In genomic region chr2:109021895-109022300, GRCh38 we compare ENCODE assay signal across 1 cellular context.
TF ChIP-seq lines count a peak whose summit lies in the region.

No MANE protein-coding gene starts in this region.

TF ChIP-seq in GM23338, 12 proteins besides CTCF, POLR2A, EP300 and RAD21 (continued from another document):
- TF ChIP-seq ETS1 (IDR thresholded peaks at IDR 0.05), result no peak
- TF ChIP-seq STAT1 (IDR thresholded peaks at IDR 0.05; ENCODE audit: unreplicated experiment), result no peak
- no peak for TF ChIP-seq ZNF331 (CRISPR knock-in tag; IDR thresholded peaks at IDR 0.05; ENCODE audit: low read depth)
- TF ChIP-seq REST (IDR thresholded peaks at IDR 0.05; ENCODE audit: unreplicated experiment), result no peak
- TF ChIP-seq POLR2AphosphoS5 (IDR thresholded peaks at IDR 0.05; ENCODE audit: low read depth), result no peak
- TF ChIP-seq NANOG (IDR thresholded peaks at IDR 0.05; ENCODE audit: borderline replicate concordance), result no peak
TF ChIP-seq in GM23338: peak in this region for 0.
